In genomic region chr18:37421349-37422080, GRCh38 we compare ENCODE assay signal across 32 cellular contexts.
A peak's percentile ranks its signal among the peaks of the same experiment; 100 is the strongest.
DNase-seq lines count a peak whose midpoint lies in the region; FAIRE-seq and TF ChIP-seq lines count a peak whose summit lies in the region.
"Had no signal": no experiment of that assay in that cellular context is flagged by ENCODE, and none has a peak within 500 bp of the region (broad histone marks: within the 10 kb centered on the region; RNA-seq: fewer than 3 reads in every experiment).

No MANE protein-coding gene starts in this region.

- TF ChIP-seq EP300 in stomach (IDR thresholded peaks at IDR 0.05) = no peak

- no peak for FAIRE-seq in RCC 7860 (lab: Jason Lieb, UNC)
- FAIRE-seq: A549, small intestine had no signal

- H2AFZ ChIP-seq in neural progenitor cell (replicated peaks) = peak overlapping the region; percentile 51
- H2AFZ ChIP-seq: PC-9 had no signal

- H3K4me3 Mint-ChIP-seq in glutamatergic neuron (ENCODE audit: unreplicated experiment) (no peak overlapping the region), neural progenitor cell (no peak overlapping the region)
- H3K4me3 Mint-ChIP-seq: activated CD4-positive, alpha-beta T cell treated with anti-CD3 and anti-CD28 coated beads, Interleukin-2, amount 10 ng/mL, durations not matched to agents 7 days and 5 days; CD8-positive, alpha-beta memory T cell; WTC11 had no signal

- H3K9me3 Mint-ChIP-seq in glutamatergic neuron (ENCODE audit: unreplicated experiment) (peaks cover 7% of the 10 kb centered on the region), neural progenitor cell (no peaks in the 10 kb centered on the region)
- H3K9me3 Mint-ChIP-seq: activated CD4-positive, alpha-beta T cell treated with anti-CD3 and anti-CD28 coated beads, Interleukin-2, amount 10 ng/mL, durations not matched to agents 7 days and 5 days; WTC11 had no signal

- no peaks in the 10 kb centered on the region for H3K79me2 ChIP-seq in neural progenitor cell (ENCODE audit: low read depth)

- H4K20me1 ChIP-seq in BLaER1 treated with 17β-estradiol and CSF1 and Interleukin-3, amounts not matched to agents 10 nM and 100 nM = no peaks in the 10 kb centered on the region
- no peaks in the 10 kb centered on the region for H4K20me1 ChIP-seq in neural progenitor cell (ENCODE audit: low read depth)

- intact Hi-C loops in stomach (cut with DNase I; ENCODE audit: low total_unique reads) = no loop called here

- TF ChIP-seq CTCF in glutamatergic neuron (IDR thresholded peaks at IDR 0.05; ENCODE audit: partially characterized antibody, unreplicated experiment) = no peak
- TF ChIP-seq CTCF in neural progenitor cell (IDR thresholded peaks at IDR 0.05) = no peak
- TF ChIP-seq CTCF in stomach (IDR thresholded peaks at IDR 0.05) = no peak
- no peak for TF ChIP-seq CTCF in Peyer's patch (IDR thresholded peaks at IDR 0.05)

- peak overlapping the region; percentile 38 for H3K27ac Mint-ChIP-seq in glutamatergic neuron (ENCODE audit: unreplicated experiment)
- peak overlapping the region; percentile 91 for H3K27ac Mint-ChIP-seq in neural progenitor cell
- H3K27ac Mint-ChIP-seq: activated CD4-positive, alpha-beta T cell treated with anti-CD3 and anti-CD28 coated beads, Interleukin-2, amount 10 ng/mL, durations not matched to agents 7 days and 5 days; WTC11 had no signal

- 65 to 77% (median 67%) methylated on average over 13 to 16 of the region's 16 CpGs for WGBS in stomach, 5 donors

- no peak overlapping the region for H3K27ac ChIP-seq in BLaER1 treated with 17β-estradiol and CSF1 and Interleukin-3, amounts not matched to agents 10 nM and 100 nM
- no peak overlapping the region for H3K27ac ChIP-seq in neural progenitor cell
- H3K27ac ChIP-seq in stomach = no peak overlapping the region
- H3K27ac ChIP-seq in Peyer's patch = no peak overlapping the region
- H3K27ac ChIP-seq: A549, lower lobe of right lung, ovary, PC-9, transverse colon had no signal

- H3K4me2 ChIP-seq in BLaER1 treated with 17β-estradiol and CSF1 and Interleukin-3, amounts not matched to agents 10 nM and 100 nM = peak overlapping the region in 7 of 11 experiments; percentile 4 to 88 (median 33); a peak in 7 of 22 replicates
- H3K4me2 ChIP-seq in neural progenitor cell = no peak overlapping the region
- H3K4me2 ChIP-seq: A549, PC-9 had no signal

- no peak overlapping the region for H3K9ac ChIP-seq in BLaER1 treated with 17β-estradiol and CSF1 and Interleukin-3, amounts not matched to agents 10 nM and 100 nM
- H3K9ac ChIP-seq in neural progenitor cell = no peak overlapping the region

- H3K36me3 ChIP-seq in BLaER1 treated with 17β-estradiol and CSF1 and Interleukin-3, amounts not matched to agents 10 nM and 100 nM = no peaks in the 10 kb centered on the region
- H3K36me3 ChIP-seq in neural progenitor cell (no peaks in the 10 kb centered on the region), stomach (no peaks in the 10 kb centered on the region), Peyer's patch (no peaks in the 10 kb centered on the region)
- H3K36me3 ChIP-seq: lower lobe of right lung, ovary, transverse colon had no signal

- DNase-seq in RCC 7860 (ENCODE audit: low spot score) (peak; percentile 5), glutamatergic neuron (no peak), neural progenitor cell (ENCODE audit: low spot score) (no peak), stomach (no peak), Peyer's patch (no peak), NCI-H2227 (lab: John Stamatoyannopoulos, UW; ENCODE audit: unreplicated experiment) (no peak), NCI-H524 treated with DMSO at 0.1 percent for 48 hours (lab: John Stamatoyannopoulos, UW) (no peak)
- DNase-seq: activated CD4-positive, alpha-beta T cell treated with anti-CD3 and anti-CD28 coated beads, Interleukin-2, amount 10 ng/mL, durations not matched to agents 7 days and 5 days; activated naive CD4-positive, alpha-beta T cell; activated T-cell treated with anti-CD3 and anti-CD28 coated beads, Interleukin-2, amount 50 U/mL, for 48 hours; AML-193; CD8-positive, alpha-beta memory T cell; DMS 273 treated with DMSO at 0.1 percent for 48 hours; effector CD8-positive, alpha-beta T cell; HCEC 1CT; Kasumi-1; lower lobe of right lung; NCI-H187; NCI-H2171 treated with DMSO at 0.1 percent for 48 hours; NCI-H524; NK-92 treated with Interleukin-12 subunit alpha and Interleukin-12 subunit beta, amount 100 ng/mL, for 24 hours; ovary; PC-9; SIG-M5; small intestine; stimulated activated CD4-positive, alpha-beta T cell treated with anti-CD3 and anti-CD28 coated beads, Interleukin-1b, Interleukin-23, amount 100 ng/mL, for 48 hours; stimulated activated CD8-positive, alpha-beta memory T cell treated with anti-CD3 and anti-CD28 coated beads, Interleukin-4, amount 100 ng/mL, for 48 hours; SW 1271; transverse colon had no signal

- peaks cover 0 to 53% (median 39%) of the 10 kb centered on the region in 10 experiments; a peak in 18 of 20 replicates for H3K4me1 ChIP-seq in BLaER1 treated with 17β-estradiol and CSF1 and Interleukin-3, amounts not matched to agents 10 nM and 100 nM
- H3K4me1 ChIP-seq in neural progenitor cell (peaks cover 8% of the 10 kb centered on the region), stomach (no peaks in the 10 kb centered on the region), Peyer's patch (no peaks in the 10 kb centered on the region)
- H3K4me1 ChIP-seq: A549, lower lobe of right lung, transverse colon had no signal

- TF ChIP-seq POLR2A in stomach (IDR thresholded peaks at IDR 0.05) (no peak), Peyer's patch (IDR thresholded peaks at IDR 0.05) (no peak)

- peaks cover 24% of the 10 kb centered on the region for H3K4me1 Mint-ChIP-seq in glutamatergic neuron (ENCODE audit: low read depth, unreplicated experiment)
- peaks cover 18% of the 10 kb centered on the region for H3K4me1 Mint-ChIP-seq in neural progenitor cell
- H3K4me1 Mint-ChIP-seq: activated CD4-positive, alpha-beta T cell treated with anti-CD3 and anti-CD28 coated beads, Interleukin-2, amount 10 ng/mL, durations not matched to agents 7 days and 5 days; CD8-positive, alpha-beta memory T cell had no signal

- H3K27me3 Mint-ChIP-seq in glutamatergic neuron (ENCODE audit: unreplicated experiment) (peaks cover 14% of the 10 kb centered on the region), neural progenitor cell (ENCODE audit: insufficient read depth, low read depth) (peaks cover 7% of the 10 kb centered on the region)
- H3K27me3 Mint-ChIP-seq: activated CD4-positive, alpha-beta T cell treated with anti-CD3 and anti-CD28 coated beads, Interleukin-2, amount 10 ng/mL, durations not matched to agents 7 days and 5 days had no signal

- H3F3A ChIP-seq in neural progenitor cell (ENCODE audit: low read depth) = no peaks in the 10 kb centered on the region

- no peaks in the 10 kb centered on the region for H3K27me3 ChIP-seq in BLaER1 treated with 17β-estradiol and CSF1 and Interleukin-3, amounts not matched to agents 10 nM and 100 nM
- H3K27me3 ChIP-seq in neural progenitor cell = no peaks in the 10 kb centered on the region
- H3K27me3 ChIP-seq in stomach = peaks cover 0 to 5% (median 0%) of the 10 kb centered on the region in 3 donors
- H3K27me3 ChIP-seq in Peyer's patch = no peaks in the 10 kb centered on the region
- H3K27me3 ChIP-seq: ovary, transverse colon had no signal

- no peak overlapping the region for H3K4me3 ChIP-seq in BLaER1 treated with 17β-estradiol and CSF1 and Interleukin-3, amounts not matched to agents 10 nM and 100 nM
- H3K4me3 ChIP-seq in neural progenitor cell (no peak overlapping the region), stomach (no peak overlapping the region), Peyer's patch (no peak overlapping the region)
- H3K4me3 ChIP-seq: A549, lower lobe of right lung, ovary, PC-9, transverse colon had no signal

- H3K9me3 ChIP-seq in BLaER1 treated with 17β-estradiol and CSF1 and Interleukin-3, amounts not matched to agents 10 nM and 100 nM (replicated peaks in 1 of 11) = no peaks in the 10 kb centered on the region
- H3K9me3 ChIP-seq in neural progenitor cell (ENCODE audit: low read depth) (no peaks in the 10 kb centered on the region), stomach (no peaks in the 10 kb centered on the region), Peyer's patch (no peaks in the 10 kb centered on the region)
- H3K9me3 ChIP-seq: A549, lower lobe of right lung, ovary, transverse colon had no signal

- no peaks in the 10 kb centered on the region for H3K36me3 Mint-ChIP-seq in glutamatergic neuron (ENCODE audit: unreplicated experiment)
- no peaks in the 10 kb centered on the region for H3K36me3 Mint-ChIP-seq in neural progenitor cell
- H3K36me3 Mint-ChIP-seq: CD8-positive, alpha-beta memory T cell; WTC11 had no signal
